In genomic region chr5:146762830-146763229, GRCh38 we compare ENCODE assay signal across 18 cellular contexts.
"Had no signal": no experiment of that assay in that cellular context is flagged by ENCODE, and none has a peak within 500 bp of the region (broad histone marks: within the 10 kb centered on the region; RNA-seq: fewer than 3 reads in every experiment).

No MANE protein-coding gene starts in this region.

- H3K27ac Mint-ChIP-seq: activated CD8-positive, alpha-beta T cell treated with anti-CD3 and anti-CD28 coated beads, Interleukin-2, amount 10 ng/mL, durations not matched to agents 7 days and 5 days; activated naive CD4-positive, alpha-beta T cell treated with anti-CD3 and anti-CD28 coated beads, Interleukin-2, amount 50 U/mL, for 72 hours; memory B cell had no signal

- H3K36me3 Mint-ChIP-seq: activated naive CD4-positive, alpha-beta T cell treated with anti-CD3 and anti-CD28 coated beads, Interleukin-2, amount 50 U/mL, for 72 hours; memory B cell had no signal

- H3K4me1 Mint-ChIP-seq: memory B cell had no signal

- DNase-seq: activated CD4-positive, alpha-beta T cell treated with anti-CD3 and anti-CD28 coated beads for 1 hour; activated CD4-positive, alpha-beta T cell treated with anti-CD3 and anti-CD28 coated beads, Interleukin-2, amount 50 U/mL, for 1 hour; activated CD8-positive, alpha-beta T cell treated with anti-CD3 and anti-CD28 coated beads, Interleukin-2, amount 10 ng/mL, durations not matched to agents 7 days and 5 days; activated T-cell treated with anti-CD3 and anti-CD28 coated beads, Interleukin-2, amount 50 U/mL, for 1 hour; aorta; brain microvascular endothelial cell; central memory CD4-positive, alpha-beta T cell; effector memory CD4-positive, alpha-beta T cell; foreskin keratinocyte; left ventricle myocardium superior; nucleus accumbens; stimulated activated CD4-positive, alpha-beta T cell treated with anti-CD3 and anti-CD28 coated beads, Interleukin-2, amount 100 ng/mL, for 48 hours; stimulated activated naive CD4-positive, alpha-beta T cell; T-helper 9 cell; testis had no signal

- H3K9me3 ChIP-seq: testis, vagina had no signal

- H3K36me3 ChIP-seq: brain microvascular endothelial cell, vagina had no signal

- H3K4me3 ChIP-seq: testis, vagina had no signal

- ATAC-seq: activated CD8-positive, alpha-beta T cell treated with anti-CD3 and anti-CD28 coated beads, Interleukin-2, amount 10 ng/mL, durations not matched to agents 7 days and 5 days; activated naive CD4-positive, alpha-beta T cell treated with anti-CD3 and anti-CD28 coated beads, Interleukin-2, amount 50 U/mL, for 72 hours; foreskin keratinocyte; left ventricle myocardium superior had no signal

- H3K27me3 Mint-ChIP-seq: memory B cell had no signal

- H3K27me3 ChIP-seq: brain microvascular endothelial cell, foreskin keratinocyte, testis, vagina had no signal

- H3K4me3 Mint-ChIP-seq: activated CD8-positive, alpha-beta T cell treated with anti-CD3 and anti-CD28 coated beads, Interleukin-2, amount 10 ng/mL, durations not matched to agents 7 days and 5 days; memory B cell had no signal

- H3K4me1 ChIP-seq: foreskin keratinocyte, testis had no signal
